Comparison of ENCODE assay signal across 12 cellular contexts in the genomic region with DNA sequence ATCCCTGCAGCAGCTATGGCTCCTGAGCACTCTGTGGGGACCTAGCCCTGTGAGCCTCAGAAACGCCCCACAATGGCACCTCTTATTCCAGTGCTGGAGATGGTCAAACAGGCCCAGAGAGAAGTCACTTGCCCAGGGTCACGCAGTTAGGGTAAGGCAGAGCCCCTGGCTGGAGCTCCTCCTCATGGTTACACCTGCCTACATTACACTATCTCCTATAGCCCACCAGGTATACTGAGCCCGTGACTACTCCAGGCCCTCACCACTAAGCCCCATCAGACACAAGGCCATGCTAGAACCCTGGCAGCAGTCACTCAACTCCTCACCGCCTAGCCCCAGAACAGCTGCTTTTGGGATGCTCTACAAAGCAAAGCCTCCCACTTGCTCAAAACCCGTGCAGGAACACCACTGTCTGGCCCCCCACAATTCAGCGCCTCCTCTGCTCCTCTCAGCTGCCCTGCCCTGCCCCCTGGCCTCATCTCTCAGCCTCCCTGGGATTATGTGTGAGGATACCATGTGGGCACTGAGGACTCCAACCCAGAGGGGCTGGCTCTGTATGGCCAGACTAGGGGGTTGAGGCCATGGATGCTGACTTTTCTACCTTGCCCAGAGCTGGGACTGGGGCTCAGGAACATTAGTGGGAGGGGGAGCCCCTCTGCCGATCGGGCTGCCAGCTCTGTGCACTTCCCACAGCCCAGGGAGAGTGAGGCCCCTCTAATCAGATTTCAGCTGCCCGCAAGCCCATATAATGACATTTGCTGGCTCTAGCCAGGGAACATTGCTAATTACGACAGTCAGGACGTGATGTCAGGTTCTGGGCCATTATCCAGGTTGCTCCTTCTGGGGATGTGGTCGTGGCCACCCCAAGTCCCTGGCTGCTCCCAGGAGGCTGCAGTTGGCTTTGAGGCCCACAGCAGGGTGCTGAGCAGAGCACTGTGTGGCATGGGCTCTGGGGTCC. TPM values are rescaled to one million over a fixed set of nuclear protein-coding genes. Genes with fewer than 3 reads are reported as not detected.
DNase-seq lines count a peak whose midpoint lies in the region; ATAC-seq and TF ChIP-seq lines count a peak whose summit lies in the region.
"Had no signal": no experiment of that assay in that cellular context is flagged by ENCODE, and none has a peak within 500 bp of the region (broad histone marks: within the 10 kb centered on the region; RNA-seq: fewer than 3 reads in every experiment).

No MANE protein-coding gene starts in this region.

- H3K36me3 Mint-ChIP-seq in natural killer cell treated with Interleukin-12 subunit alpha and Interleukin-12 subunit beta and Interleukin-15 and Interleukin-18, amount 100 ng/mL, for 72 hours, result no peaks in the 10 kb centered on the region
- no peaks in the 10 kb centered on the region for H3K36me3 Mint-ChIP-seq in natural killer cell

- H3K4me3 ChIP-seq in lung (no peak overlapping the region), uterus (no peak overlapping the region)

- H3K9me3 ChIP-seq in lung (ENCODE audit: control insufficient read depth in 2 of 2, insufficient read depth in 1 of 2, low read length in 1 of 2) (no peaks in the 10 kb centered on the region), uterus (no peaks in the 10 kb centered on the region)

- H3K9me3 Mint-ChIP-seq in natural killer cell treated with Interleukin-12 subunit alpha and Interleukin-12 subunit beta and Interleukin-15 and Interleukin-18, amount 100 ng/mL, for 72 hours, result no peaks in the 10 kb centered on the region
- H3K9me3 Mint-ChIP-seq in natural killer cell, result no peaks in the 10 kb centered on the region
- H3K9me3 Mint-ChIP-seq: stimulated activated naive B cell treated with anti-CD40 and anti-IgM and Interleukin-4, amounts not matched to agents 10 μg/mL and 1 μg/mL and 100 μg/mL, for 72 hours had no signal

- H3K4me1 Mint-ChIP-seq in natural killer cell treated with Interleukin-12 subunit alpha and Interleukin-12 subunit beta and Interleukin-15 and Interleukin-18, amount 100 ng/mL, for 72 hours (ENCODE audit: low read depth in 2 of 2), result peaks cover 6 to 10% of the 10 kb centered on the region in 2 donors
- H3K4me1 Mint-ChIP-seq in natural killer cell, result peaks cover 4 to 14% of the 10 kb centered on the region in 2 donors

- WGBS in lung, 2 donors, result 63 to 74% methylated on average over 12 of the region's 12 CpGs

- no peak for TF ChIP-seq CTCF in natural killer cell (IDR thresholded peaks at IDR 0.05)
- no peak for TF ChIP-seq CTCF in lung (IDR thresholded peaks at IDR 0.05; ENCODE audit: control extremely low read depth, extremely low read depth)
- TF ChIP-seq CTCF in uterus (IDR thresholded peaks at IDR 0.05), result no peak

- no peak for ATAC-seq in natural killer cell treated with Interleukin-12 subunit alpha and Interleukin-12 subunit beta and Interleukin-15 and Interleukin-18, amount 100 ng/mL, for 72 hours
- ATAC-seq in natural killer cell (no peak), lung (ENCODE audit: insufficient read depth, low FRiP score) (no peak)
- ATAC-seq: stimulated activated naive B cell treated with anti-CD40 and anti-IgM and Interleukin-4, amounts not matched to agents 10 μg/mL and 1 μg/mL and 100 μg/mL, for 72 hours had no signal

- H3K27me3 Mint-ChIP-seq in natural killer cell treated with Interleukin-12 subunit alpha and Interleukin-12 subunit beta and Interleukin-15 and Interleukin-18, amount 100 ng/mL, for 72 hours, result peaks cover 0 to 2% of the 10 kb centered on the region in 2 donors
- H3K27me3 Mint-ChIP-seq in natural killer cell (ENCODE audit: low read depth in 2 of 2), result no peaks in the 10 kb centered on the region
- H3K27me3 Mint-ChIP-seq: stimulated activated naive B cell treated with anti-CD40 and anti-IgM and Interleukin-4, amounts not matched to agents 10 μg/mL and 1 μg/mL and 100 μg/mL, for 72 hours had no signal

- H3K4me3 Mint-ChIP-seq in natural killer cell treated with Interleukin-12 subunit alpha and Interleukin-12 subunit beta and Interleukin-15 and Interleukin-18, amount 100 ng/mL, for 72 hours, result no peak overlapping the region
- no peak overlapping the region for H3K4me3 Mint-ChIP-seq in natural killer cell
- H3K4me3 Mint-ChIP-seq: stimulated activated naive B cell treated with anti-CD40 and anti-IgM and Interleukin-4, amounts not matched to agents 10 μg/mL and 1 μg/mL and 100 μg/mL, for 72 hours had no signal

- no peak overlapping the region for H3K27ac Mint-ChIP-seq in natural killer cell treated with Interleukin-12 subunit alpha and Interleukin-12 subunit beta and Interleukin-15 and Interleukin-18, amount 100 ng/mL, for 72 hours
- H3K27ac Mint-ChIP-seq in natural killer cell, result no peak overlapping the region
- H3K27ac Mint-ChIP-seq: stimulated activated naive B cell treated with anti-CD40 and anti-IgM and Interleukin-4, amounts not matched to agents 10 μg/mL and 1 μg/mL and 100 μg/mL, for 72 hours had no signal

- intact Hi-C loops in natural killer cell (cut with micrococcal nuclease), result no loop called here
- intact Hi-C loops in uterus (cut with DNase I; ENCODE audit: low total_unique reads), result no loop called here

- H3K27me3 ChIP-seq in lung (ENCODE audit: control insufficient read depth, insufficient read depth) (no peaks in the 10 kb centered on the region), uterus (no peaks in the 10 kb centered on the region)

- peak; percentile 16 for DNase-seq in natural killer cell treated with Interleukin-12 subunit alpha and Interleukin-12 subunit beta and Interleukin-15 and Interleukin-18, amount 100 ng/mL, for 72 hours (ENCODE audit: low spot score)
- DNase-seq in natural killer cell, result no peak
- peak; percentile 11 for DNase-seq in epidermal melanocyte (ENCODE audit: insufficient read length, low spot score)
- no peak for DNase-seq in lung (ENCODE audit: low spot score)
- peak; percentile 40 to 43 for DNase-seq in uterus
- DNase-seq in SKM-1 treated with dmso at 0.1 percent for 144 hours (lab: John Stamatoyannopoulos, UW; ENCODE audit: unreplicated experiment), result no peak
- DNase-seq in NCI-H2029 treated with DMSO at 0.1 percent for 48 hours (lab: John Stamatoyannopoulos, UW), result no peak
- no peak for DNase-seq in DMS79 (lab: John Stamatoyannopoulos, UW)
- DNase-seq: NCI-H446 treated with DMSO at 0.1 percent for 48 hours; stimulated activated naive B cell treated with anti-CD40 and anti-IgM and Interleukin-4, amounts not matched to agents 10 μg/mL and 1 μg/mL and 100 μg/mL, for 72 hours; SW 1271 had no signal

- peak overlapping the region; percentile 18 to 69 for H3K27ac ChIP-seq in lung (ENCODE audit: low read depth in 1 of 2, low read length in 1 of 2)
- peak overlapping the region; percentile 40 to 47 for H3K27ac ChIP-seq in uterus

- H3K4me1 ChIP-seq in lung (ENCODE audit: control insufficient read depth in 2 of 2, insufficient read depth in 2 of 2, low read length in 2 of 2) (peaks cover 20 to 29% of the 10 kb centered on the region in 2 donors), uterus (no peaks in the 10 kb centered on the region)

- no peak for TF ChIP-seq POLR2A in uterus (IDR thresholded peaks at IDR 0.05)

- H3K36me3 ChIP-seq in lung (ENCODE audit: control insufficient read depth in 2 of 2, insufficient read depth in 2 of 2, low read length in 2 of 2) (peaks cover 0 to 2% of the 10 kb centered on the region in 2 donors), uterus (no peaks in the 10 kb centered on the region)

RNA-seq across cellular contexts. Expression of a gene that starts 4.0 kb away (rescaled TPM):
- 100 to 1,000 TPM in 1 of 2 donors, 10 to 100 TPM in 1; 59.7 to 166 TPM for total RNA-seq in natural killer cell treated with Interleukin-12 subunit alpha and Interleukin-12 subunit beta and Interleukin-15 and Interleukin-18, amount 100 ng/mL, for 72 hours
- total RNA-seq in natural killer cell (10 to 100 TPM in 1 of 3 donors, 1 to 10 TPM in 2; 2.2 to 10.7 (median 2.2) TPM), lung (10 to 100 TPM; 32.7 to 85.6 TPM), uterus (10 to 100 TPM in 3 of 4 donors, 1 to 10 TPM in 1; 9.2 to 67.6 (median 29.3) TPM)
- polyA plus RNA-seq in lung, result 10 to 100 TPM; 50.0 to 52.5 TPM

RNA-seq across cellular contexts. Expression of a gene that starts 6.8 kb away (rescaled TPM):
- 10 to 100 TPM in 1 of 2 donors, 1 to 10 TPM in 1; 6.7 to 18.0 TPM for total RNA-seq in natural killer cell treated with Interleukin-12 subunit alpha and Interleukin-12 subunit beta and Interleukin-15 and Interleukin-18, amount 100 ng/mL, for 72 hours
- total RNA-seq in natural killer cell (1 to 10 TPM; 4.1 to 9.5 (median 7.3) TPM), lung (10 to 100 TPM in 1 of 2 donors, 1 to 10 TPM in 1; 3.1 to 32.0 TPM), uterus (100 to 1,000 TPM in 1 of 4 donors, 10 to 100 TPM in 2, 1 to 10 TPM in 1; 4.1 to 435 (median 51.9) TPM)
- 100 to 1,000 TPM in 1 of 2 donors, 10 to 100 TPM in 1; 19.7 to 104 TPM for polyA plus RNA-seq in lung

RNA-seq across cellular contexts. Expression of a gene that starts 34.5 kb away (rescaled TPM):
- total RNA-seq in natural killer cell treated with Interleukin-12 subunit alpha and Interleukin-12 subunit beta and Interleukin-15 and Interleukin-18, amount 100 ng/mL, for 72 hours, result under 1 TPM; 0.57 to 0.92 TPM
- total RNA-seq in natural killer cell (10 to 100 TPM in 1 of 3 donors, 1 to 10 TPM in 2; 1.8 to 26.5 (median 5.9) TPM), lung (100 to 1,000 TPM in 1 of 2 donors, 10 to 100 TPM in 1; 53.1 to 205 TPM), uterus (100 to 1,000 TPM in 1 of 4 donors, 10 to 100 TPM in 3; 55.3 to 216 (median 78.2) TPM)
- polyA plus RNA-seq in lung, result 100 to 1,000 TPM; 182 to 220 TPM
- polyA plus RNA-seq: keratinocyte had no signal

Comparison
In these comparisons a context has a peak if more than half of its experiments do, and no peak if none do; other contexts are left out.
1. DNase-seq: peak in natural killer cell treated with Interleukin-12 subunit alpha and Interleukin-12 subunit beta and Interleukin-15 and Interleukin-18, amount 100 ng/mL, for 72 hours (single experiment), epidermal melanocyte (single experiment) and uterus (2 of 2); none in natural killer cell (single experiment), lung (single experiment), SKM-1 treated with dmso at 0.1 percent for 144 hours (single experiment), NCI-H2029 treated with DMSO at 0.1 percent for 48 hours (single experiment) and DMS79 (single experiment).